ENCODE assay signal across 16 cellular contexts in the genomic region with DNA sequence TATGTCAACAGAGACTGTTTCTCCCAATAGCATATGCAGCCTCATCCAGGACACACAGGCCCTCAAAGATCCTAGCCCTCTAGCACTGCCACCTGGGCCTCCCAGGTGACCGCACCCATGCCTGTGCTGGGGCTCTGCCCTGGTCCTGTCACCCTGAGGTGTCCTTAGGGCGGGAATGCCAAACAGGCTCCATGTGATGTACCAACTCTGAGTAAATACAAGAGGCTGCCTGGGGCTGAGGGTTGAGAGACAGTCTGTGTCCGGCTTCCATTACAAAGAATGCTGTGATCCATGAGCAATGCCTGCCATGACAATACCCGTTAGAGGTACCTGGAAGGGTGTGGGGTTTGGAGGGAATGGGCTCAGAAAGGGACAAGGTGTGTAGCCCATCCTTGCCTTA.
"Had no signal": no experiment of that assay in that cellular context is flagged by ENCODE, and none has a peak within 500 bp of the region (broad histone marks: within the 10 kb centered on the region; RNA-seq: fewer than 3 reads in every experiment).

No MANE protein-coding gene starts in this region.

- ATAC-seq: activated T-cell treated with anti-CD3 and anti-CD28 coated beads, Interleukin-2, amount 50 U/mL, for 72 hours; heart left ventricle; left lung; psoas muscle; stimulated activated naive CD8-positive, alpha-beta T cell treated with anti-CD3 and anti-CD28 coated beads, Interleukin-15, Interleukin-2, amounts not matched to agents 100 U/mL and 50 U/mL, for 24 hours had no signal

- H3K4me1 ChIP-seq: psoas muscle, sigmoid colon, suprapubic skin had no signal

- H3K36me3 ChIP-seq: heart left ventricle, left lung, sigmoid colon, suprapubic skin had no signal

- H3K4me3 Mint-ChIP-seq: activated T-cell treated with anti-CD3 and anti-CD28 coated beads, Interleukin-2, amount 50 U/mL, for 72 hours; nephron progenitor cell; type B pancreatic cell had no signal

- DNase-seq: activated CD4-positive, alpha-beta T cell treated with anti-CD3 and anti-CD28 coated beads, Interleukin-2, amount 50 U/mL, for 1 hour; activated naive CD4-positive, alpha-beta T cell; activated T-cell treated with anti-CD3 and anti-CD28 coated beads, Interleukin-2, amount 50 U/mL, for 72 hours; heart left ventricle; left lung; mesenchymal stem cell; nephron progenitor cell; psoas muscle; sigmoid colon; stimulated activated CD4-positive, alpha-beta T cell treated with anti-CD3 and anti-CD28 coated beads, Interleukin-2, amount 100 ng/mL, for 24 hours; stimulated activated naive CD8-positive, alpha-beta T cell treated with anti-CD3 and anti-CD28 coated beads, Interleukin-15, Interleukin-2, amounts not matched to agents 100 U/mL and 50 U/mL, for 24 hours; T-helper 2 cell had no signal

- H3K27ac Mint-ChIP-seq: activated T-cell treated with anti-CD3 and anti-CD28 coated beads, Interleukin-2, amount 50 U/mL, for 72 hours; nephron progenitor cell; type B pancreatic cell had no signal

- H3K27ac ChIP-seq: heart left ventricle, left lung, psoas muscle, sigmoid colon, suprapubic skin had no signal

- H3K9me3 ChIP-seq: heart left ventricle, left lung, psoas muscle, sigmoid colon, suprapubic skin had no signal

- H3K27me3 Mint-ChIP-seq: type B pancreatic cell had no signal

- H3K36me3 Mint-ChIP-seq: type B pancreatic cell had no signal

- FAIRE-seq: colon, frontal cortex had no signal

- H3K4me3 ChIP-seq: heart left ventricle, left lung, psoas muscle, sigmoid colon, suprapubic skin had no signal

- H3K27me3 ChIP-seq: heart left ventricle, left lung, sigmoid colon, suprapubic skin had no signal

- H3K9me3 Mint-ChIP-seq: activated T-cell treated with anti-CD3 and anti-CD28 coated beads, Interleukin-2, amount 50 U/mL, for 72 hours; nephron progenitor cell; type B pancreatic cell had no signal
